In the genomic region with DNA sequence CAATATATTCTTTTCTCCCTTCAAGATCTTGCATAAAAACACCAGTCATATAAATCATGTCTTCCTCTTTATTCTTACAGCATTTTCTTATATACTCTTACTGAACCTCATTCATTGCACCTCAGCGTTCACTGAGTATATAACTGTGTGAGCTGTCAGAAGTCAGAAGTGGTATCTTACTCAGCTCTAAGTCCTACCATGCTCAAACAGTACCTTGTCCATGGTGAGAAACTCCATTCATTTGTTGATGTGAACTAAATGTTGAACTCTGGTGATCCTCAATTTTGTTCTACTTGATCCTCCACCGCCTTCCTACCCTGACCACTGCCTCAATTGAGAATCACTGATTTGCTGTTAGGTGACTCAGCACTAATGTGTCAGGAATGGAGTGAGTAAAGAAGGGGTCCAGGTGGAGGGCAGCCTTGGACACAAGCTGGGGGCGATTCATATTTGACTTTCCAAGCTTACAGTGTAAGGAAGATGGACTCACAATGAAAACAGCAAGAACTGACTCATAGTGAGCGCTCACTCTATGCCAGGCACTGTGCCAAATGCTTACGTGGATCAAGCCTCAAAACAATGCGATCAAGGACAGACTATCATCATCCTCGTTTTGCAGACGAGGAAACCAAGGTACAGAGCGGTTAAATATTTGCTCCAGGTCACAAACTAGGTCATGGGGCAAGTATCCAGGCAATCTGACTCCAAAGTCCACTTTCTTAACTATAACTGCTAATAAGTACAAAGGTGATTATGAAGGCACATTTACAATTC, we compare ENCODE assay signal across 8 cellular contexts. TPM values are rescaled to one million over a fixed set of nuclear protein-coding genes. Genes with fewer than 3 reads are reported as not detected.
A peak's percentile ranks its signal among the peaks of the same experiment; 100 is the strongest.
DNase-seq lines count a peak whose midpoint lies in the region; ATAC-seq and TF ChIP-seq lines count a peak whose summit lies in the region.

No MANE protein-coding gene starts in this region.

- H3K4me1 ChIP-seq in SJSA1 (replicated peaks) (peaks cover 15% of the 10 kb centered on the region), stomach (peaks cover 12 to 78% (median 55%) of the 10 kb centered on the region in 4 donors)

- TF ChIP-seq EP300 in stomach (IDR thresholded peaks at IDR 0.05) = no peak

- H3K27me3 ChIP-seq in SJSA1 (replicated peaks) (no peaks in the 10 kb centered on the region), stomach (no peaks in the 10 kb centered on the region)

- DNase-seq in activated naive CD4-positive, alpha-beta T cell treated with anti-CD3 and anti-CD28 coated beads for 36 hours = peak; percentile 52
- DNase-seq in activated naive CD4-positive, alpha-beta T cell (lab: John Stamatoyannopoulos, UW) = no peak
- DNase-seq in SJSA1 (ENCODE audit: low read depth in 1 of 2, low spot score in 2 of 2) = peak; percentile 81 to 85
- DNase-seq in fibroblast of the aortic adventitia (ENCODE audit: low read depth) = peak; percentile 95
- peak; percentile 86 for DNase-seq in stomach
- DNase-seq in DMS79 (lab: John Stamatoyannopoulos, UW) = no peak
- no peak for DNase-seq in NCI-H748 treated with DMSO at 0.1 percent for 48 hours (lab: John Stamatoyannopoulos, UW)

- peaks cover 9% of the 10 kb centered on the region for H3K36me3 Mint-ChIP-seq in activated naive CD4-positive, alpha-beta T cell treated with anti-CD3 and anti-CD28 coated beads for 36 hours (ENCODE audit: low read depth)

- H3K27me3 Mint-ChIP-seq in activated naive CD4-positive, alpha-beta T cell treated with anti-CD3 and anti-CD28 coated beads for 36 hours (ENCODE audit: low read depth) = no peaks in the 10 kb centered on the region

- H3K9me3 ChIP-seq in SJSA1 (replicated peaks) (no peaks in the 10 kb centered on the region), stomach (no peaks in the 10 kb centered on the region)

- H3K36me3 ChIP-seq in SJSA1 (peaks cover 13% of the 10 kb centered on the region; the same call in 1 of the 2 replicates), stomach (peaks cover 0 to 26% (median 12%) of the 10 kb centered on the region in 4 donors)

- peaks cover 32% of the 10 kb centered on the region for H3K4me1 Mint-ChIP-seq in activated naive CD4-positive, alpha-beta T cell treated with anti-CD3 and anti-CD28 coated beads for 36 hours (ENCODE audit: low read depth)

- H3K27ac ChIP-seq in SJSA1 (peak overlapping the region; percentile 35), stomach (peak overlapping the region; percentile 54 to 86 (median 63))

- CTCF ChIA-PET in activated naive CD4-positive, alpha-beta T cell treated with anti-CD3 and anti-CD28 coated beads for 36 hours (lab: Charles Lee) = interaction anchor here (0.6 to 1.0 kb wide), 3 partner anchors 13 to 474 kb away, joined by 3 read pairs; no protein-coding TSS in a partner anchor

- 35 to 48% (median 41%) methylated on average over 9 of the region's 9 CpGs for WGBS in stomach, 5 donors

- H3K4me3 Mint-ChIP-seq in activated naive CD4-positive, alpha-beta T cell treated with anti-CD3 and anti-CD28 coated beads for 36 hours = no peak overlapping the region

- no peak overlapping the region for H3K27ac Mint-ChIP-seq in activated naive CD4-positive, alpha-beta T cell treated with anti-CD3 and anti-CD28 coated beads for 36 hours

- TF ChIP-seq POLR2A in stomach (IDR thresholded peaks at IDR 0.05) = no peak

- no peak for TF ChIP-seq CTCF in fibroblast of the aortic adventitia (IDR thresholded peaks at IDR 0.05; ENCODE audit: insufficient read depth, low read length)
- TF ChIP-seq CTCF in stomach (IDR thresholded peaks at IDR 0.05) = no peak

- H3K9me3 Mint-ChIP-seq in activated naive CD4-positive, alpha-beta T cell treated with anti-CD3 and anti-CD28 coated beads for 36 hours = no peaks in the 10 kb centered on the region

- intact Hi-C loops in activated naive CD4-positive, alpha-beta T cell treated with anti-CD3 and anti-CD28 coated beads for 36 hours (cut with micrococcal nuclease) = no loop called here
- intact Hi-C loops in stomach (cut with DNase I; ENCODE audit: low total_unique reads) = no loop called here

- H3K4me3 ChIP-seq in SJSA1 (no peak overlapping the region), fibroblast of the aortic adventitia (ENCODE audit: low read depth, low read length) (no peak overlapping the region), stomach (no peak overlapping the region)

- ATAC-seq in HG03565 (IDR thresholded peaks at IDR 0.05; ENCODE audit: unreplicated experiment) = no peak

RNA-seq across cellular contexts. Expression of a gene that starts 13.5 kb away (rescaled TPM):
- 10 to 100 TPM; 15.4 to 17.0 TPM for total RNA-seq in activated naive CD4-positive, alpha-beta T cell treated with anti-CD3 and anti-CD28 coated beads for 36 hours
- total RNA-seq in SJSA1 (2014; rRNA removed; shearing (Covaris generic)) = 33.8 and 39.2 TPM in 2 replicates
- total RNA-seq in fibroblast of the aortic adventitia (ENCODE audit: low replicate concordance) = 13.0 and 24.9 TPM in 2 replicates
- 10 to 100 TPM; 10.3 to 29.2 (median 18.7) TPM for total RNA-seq in stomach
- polyA plus RNA-seq in stomach = 10 to 100 TPM; 14.4 to 31.0 (median 28.3) TPM

RNA-seq across cellular contexts. Expression of a gene that starts 13.9 kb away (rescaled TPM):
- total RNA-seq in activated naive CD4-positive, alpha-beta T cell treated with anti-CD3 and anti-CD28 coated beads for 36 hours = 10 to 100 TPM; 25.9 to 28.1 TPM
- 51.5 and 51.7 TPM in 2 replicates for total RNA-seq in SJSA1 (2014; rRNA removed; shearing (Covaris generic))
- total RNA-seq in fibroblast of the aortic adventitia (ENCODE audit: low replicate concordance) (21.6 and 33.5 TPM in 2 replicates), stomach (10 to 100 TPM; 11.0 to 64.2 (median 22.9) TPM)
- polyA plus RNA-seq in stomach = 10 to 100 TPM; 33.6 to 66.7 (median 53.9) TPM

RNA-seq across cellular contexts. Expression of a gene that starts 23.6 kb away (rescaled TPM):
- under 1 TPM; 0.10 to 0.33 TPM for total RNA-seq in activated naive CD4-positive, alpha-beta T cell treated with anti-CD3 and anti-CD28 coated beads for 36 hours
- total RNA-seq in SJSA1 (2014; rRNA removed; shearing (Covaris generic)) = 0.03 TPM in 1 of 2 replicates, not detected in the other
- 0.18 and 0.57 TPM in 2 replicates for total RNA-seq in fibroblast of the aortic adventitia (ENCODE audit: low replicate concordance)
- total RNA-seq in stomach = 10 to 100 TPM in 1 of 5 donors, not detected in 4; 39.3 TPM
- polyA plus RNA-seq in stomach = 1 to 10 TPM in 1 of 3 donors, under 1 TPM in 2; 0.25 to 4.5 (median 0.31) TPM

RNA-seq across cellular contexts. Expression of a gene that starts 29.5 kb away (rescaled TPM):
- 10 to 100 TPM; 28.1 to 32.7 TPM for total RNA-seq in activated naive CD4-positive, alpha-beta T cell treated with anti-CD3 and anti-CD28 coated beads for 36 hours
- total RNA-seq in SJSA1 (2014; rRNA removed; shearing (Covaris generic)) = 0.22 and 1.4 TPM in 2 replicates
- total RNA-seq in fibroblast of the aortic adventitia (ENCODE audit: low replicate concordance) (0.82 and 2.0 TPM in 2 replicates), stomach (10 to 100 TPM in 2 of 5 donors, 1 to 10 TPM in 1, not detected in 2; 1.3 to 13.6 (median 11.7) TPM)
- 10 to 100 TPM; 21.4 to 37.4 (median 29.3) TPM for polyA plus RNA-seq in stomach

RNA-seq across cellular contexts. Expression of a gene that starts 35.1 kb away (rescaled TPM):
- not detected for total RNA-seq in activated naive CD4-positive, alpha-beta T cell treated with anti-CD3 and anti-CD28 coated beads for 36 hours
- not detected in 2 replicates for total RNA-seq in SJSA1 (2014; rRNA removed; shearing (Covaris generic))
- not detected in 2 replicates for total RNA-seq in fibroblast of the aortic adventitia (ENCODE audit: low replicate concordance)
- total RNA-seq in stomach = 10 to 100 TPM in 1 of 5 donors, 1 to 10 TPM in 1, not detected in 3; 2.2 to 20.0 TPM
- 1 to 10 TPM in 2 of 3 donors, under 1 TPM in 1; 0.63 to 4.1 (median 1.4) TPM for polyA plus RNA-seq in stomach

Comparison
In these comparisons a context has a peak if more than half of its experiments do, and no peak if none do; other contexts are left out.
1. DNase-seq: peak in activated naive CD4-positive, alpha-beta T cell treated with anti-CD3 and anti-CD28 coated beads for 36 hours (single experiment), SJSA1 (2 of 2), fibroblast of the aortic adventitia (single experiment) and stomach (single experiment); none in activated naive CD4-positive, alpha-beta T cell (0 of 4), DMS79 (single experiment) and NCI-H748 treated with DMSO at 0.1 percent for 48 hours (single experiment).